In genomic region chr6:26307830-26308229, GRCh38 we compare ENCODE assay signal across 27 cellular contexts. TPM values are rescaled to one million over a fixed set of nuclear protein-coding genes. Genes with fewer than 3 reads are reported as not detected.
DNase-seq lines count a peak whose midpoint lies in the region; ATAC-seq, FAIRE-seq and TF ChIP-seq lines count a peak whose summit lies in the region.
"Had no signal": no experiment of that assay in that cellular context is flagged by ENCODE, and none has a peak within 500 bp of the region (broad histone marks: within the 10 kb centered on the region; RNA-seq: fewer than 3 reads in every experiment).

No MANE protein-coding gene starts in this region.

- SMC1A ChIA-PET in GM12878 (lab: Charles Lee; ENCODE audit: uncharacterized antibody, unreplicated experiment), result interaction anchor here (0.6 to 3.5 kb wide), 9 partner anchors 13 to 261 kb away, joined by 3 to 22 read pairs (median 4); a partner anchor contains a TSS

- peaks cover 14% of the 10 kb centered on the region for H3K4me1 ChIP-seq in GM12878 (ENCODE audit: control insufficient read depth, insufficient read depth, low read length)
- H3K4me1 ChIP-seq: parathyroid adenoma had no signal

- no peak for ATAC-seq in activated CD8-positive, alpha-beta memory T cell treated with anti-CD3 and anti-CD28 coated beads, Interleukin-2, amount 10 ng/mL, durations not matched to agents 7 days and 5 days
- ATAC-seq in GM12878 (peak; percentile 24), HG02588 (IDR thresholded peaks at IDR 0.05; ENCODE audit: unreplicated experiment) (no peak), GM19035 (IDR thresholded peaks at IDR 0.05; ENCODE audit: unreplicated experiment) (no peak)
- ATAC-seq in natural killer cell treated with Interleukin-12 subunit alpha and Interleukin-12 subunit beta and Interleukin-15 and Interleukin-18, amount 100 ng/mL, for 72 hours, result no peak
- ATAC-seq: lower lobe of right lung, mucosa of descending colon had no signal

- TF ChIP-seq POLR2A in GM12878 (IDR thresholded peaks at IDR 0.05; ENCODE audit: low read depth, low read length), result no peak

- no peaks in the 10 kb centered on the region for H3K9me3 ChIP-seq in GM12878 (replicated peaks; ENCODE audit: control insufficient read depth, insufficient read depth, low read length)
- H3K9me3 ChIP-seq: lower lobe of right lung, mucosa of descending colon, tibial artery had no signal

- intact Hi-C loops in GM12878 (cut with micrococcal nuclease; ENCODE audit: unreplicated experiment), result no loop called here

- H3K27ac Mint-ChIP-seq in activated CD8-positive, alpha-beta memory T cell treated with anti-CD3 and anti-CD28 coated beads, Interleukin-2, amount 10 ng/mL, durations not matched to agents 7 days and 5 days, result peak overlapping the region; percentile 71
- peak overlapping the region; percentile 13 to 74 for H3K27ac Mint-ChIP-seq in natural killer cell treated with Interleukin-12 subunit alpha and Interleukin-12 subunit beta and Interleukin-15 and Interleukin-18, amount 100 ng/mL, for 72 hours

- H3K4me1 Mint-ChIP-seq in activated CD8-positive, alpha-beta memory T cell treated with anti-CD3 and anti-CD28 coated beads, Interleukin-2, amount 10 ng/mL, durations not matched to agents 7 days and 5 days, result peaks cover 81% of the 10 kb centered on the region
- peaks cover 60 to 82% of the 10 kb centered on the region in 2 donors for H3K4me1 Mint-ChIP-seq in natural killer cell treated with Interleukin-12 subunit alpha and Interleukin-12 subunit beta and Interleukin-15 and Interleukin-18, amount 100 ng/mL, for 72 hours (ENCODE audit: low read depth in 2 of 2)

- TF ChIP-seq CTCF in GM12878 (IDR thresholded peaks at IDR 0.05 in 2 of 3, conservative IDR thresholded peaks at IDR 0.05 in 1 of 3; ENCODE audit: control insufficient read depth in 2 of 3, extremely low read depth in 1 of 3, insufficient read depth in 1 of 3, low read depth in 3 of 3, low read length in 3 of 3), result no peak

- TF ChIP-seq RAD21 in GM12878 (IDR thresholded peaks at IDR 0.05; ENCODE audit: insufficient read depth, low read depth, low read length), result no peak

- H2AFZ ChIP-seq in GM12878 (ENCODE audit: control insufficient read depth, low read depth, low read length), result no peak overlapping the region
- H2AFZ ChIP-seq: parathyroid adenoma had no signal

- H3K79me2 ChIP-seq in GM12878 (ENCODE audit: control insufficient read depth, insufficient read depth, low read length), result no peaks in the 10 kb centered on the region
- H3K79me2 ChIP-seq: parathyroid adenoma had no signal

- DNase-seq in activated CD8-positive, alpha-beta memory T cell treated with anti-CD3 and anti-CD28 coated beads, Interleukin-2, amount 10 ng/mL, durations not matched to agents 7 days and 5 days, result no peak
- no peak for DNase-seq in activated CD8-positive, alpha-beta memory T cell treated with anti-CD3 and anti-CD28 coated beads, Interleukin-2, amount 50 U/mL, for 4 hours
- DNase-seq in M059J (ENCODE audit: low read depth) (peak; percentile 82), GM12878 (ENCODE audit: low read depth, low spot score) (no peak), HuH-7 (ENCODE audit: low spot score) (no peak)
- no peak for DNase-seq in natural killer cell treated with Interleukin-12 subunit alpha and Interleukin-12 subunit beta and Interleukin-15 and Interleukin-18, amount 100 ng/mL, for 72 hours (ENCODE audit: low spot score)
- DNase-seq: activated CD4-positive, alpha-beta T cell treated with anti-CD3 and anti-CD28 coated beads, Interleukin-2, amount 50 U/mL, for 48 hours; activated CD4-positive, CD25-positive, alpha-beta regulatory T cell; activated effector memory CD4-positive, alpha-beta T cell treated with anti-CD3 and anti-CD28 coated beads, Interleukin-2, amount 50 U/mL, for 16 hours; COR-L47; lower lobe of right lung; mucosa of descending colon; MV-4-11; NCI-H146; NCI-H2107; NCI-H446; OCI-M1; stimulated activated CD4-positive, alpha-beta T cell treated with anti-CD3 and anti-CD28 coated beads, Interleukin-1b, Interleukin-23, amount 100 ng/mL, for 48 hours; T1000; tibial artery had no signal

- no peak overlapping the region for H3K9ac ChIP-seq in GM12878 (ENCODE audit: control insufficient read depth, insufficient read depth, low read length)
- H3K9ac ChIP-seq: KMS-11, parathyroid adenoma had no signal

- RAD21 ChIA-PET in GM12878 (lab: Charles Lee; ENCODE audit: unreplicated experiment), result interaction anchor here (1.0 to 1.5 kb wide), 7 partner anchors 17 to 262 kb away, joined by 3 to 6 read pairs (median 4); a partner anchor contains a TSS

- H3K4me2 ChIP-seq in GM12878 (ENCODE audit: control insufficient read depth, insufficient read depth), result no peak overlapping the region
- H3K4me2 ChIP-seq: KMS-11, smooth muscle cell had no signal

- CTCF ChIA-PET in activated CD8-positive, alpha-beta memory T cell treated with anti-CD3 and anti-CD28 coated beads, Interleukin-2, amount 10 ng/mL, durations not matched to agents 7 days and 5 days (lab: Charles Lee), result interaction anchor here (0.7 to 3.3 kb wide), 4 partner anchors 11 to 819 kb away, joined by 3 to 18 read pairs (median 4); a partner anchor contains a TSS
- CTCF ChIA-PET in GM12878 (lab: Yijun Ruan, JAX), result interaction anchor here (1.0 to 4.0 kb wide), 9 partner anchors 15 to 288 kb away, joined by 3 to 20 read pairs (median 4); partner anchors contain the start of gene ABT1

- no TSS peak for BruUV-seq in GM12878 (replicated peaks; lab: Mats Ljungman, UMichigan)

- H3K4me3 ChIP-seq in GM12878, result no peak overlapping the region
- H3K4me3 ChIP-seq: lower lobe of right lung, mucosa of descending colon, smooth muscle cell, tibial artery had no signal

- H3K27me3 ChIP-seq in GM12878 (replicated peaks in 1 of 2; ENCODE audit: control insufficient read depth in 2 of 2, insufficient read depth in 2 of 2, low read length in 1 of 2), result no peaks in the 10 kb centered on the region
- H3K27me3 ChIP-seq: tibial artery had no signal

- no peak overlapping the region for H3K27ac ChIP-seq in GM12878 (ENCODE audit: control insufficient read depth, insufficient read depth)
- H3K27ac ChIP-seq: KMS-11, lower lobe of right lung, parathyroid adenoma, tibial artery had no signal

- H3K9me3 Mint-ChIP-seq in activated CD8-positive, alpha-beta memory T cell treated with anti-CD3 and anti-CD28 coated beads, Interleukin-2, amount 10 ng/mL, durations not matched to agents 7 days and 5 days (ENCODE audit: low read depth), result no peaks in the 10 kb centered on the region
- H3K9me3 Mint-ChIP-seq in natural killer cell treated with Interleukin-12 subunit alpha and Interleukin-12 subunit beta and Interleukin-15 and Interleukin-18, amount 100 ng/mL, for 72 hours, result no peaks in the 10 kb centered on the region
- H3K9me3 Mint-ChIP-seq: neural crest cell had no signal

- H3K4me3 Mint-ChIP-seq in activated CD8-positive, alpha-beta memory T cell treated with anti-CD3 and anti-CD28 coated beads, Interleukin-2, amount 10 ng/mL, durations not matched to agents 7 days and 5 days, result no peak overlapping the region
- H3K4me3 Mint-ChIP-seq in natural killer cell treated with Interleukin-12 subunit alpha and Interleukin-12 subunit beta and Interleukin-15 and Interleukin-18, amount 100 ng/mL, for 72 hours, result peak overlapping the region; percentile 18

- no peaks in the 10 kb centered on the region for H3K36me3 Mint-ChIP-seq in activated CD8-positive, alpha-beta memory T cell treated with anti-CD3 and anti-CD28 coated beads, Interleukin-2, amount 10 ng/mL, durations not matched to agents 7 days and 5 days
- no peaks in the 10 kb centered on the region for H3K36me3 Mint-ChIP-seq in natural killer cell treated with Interleukin-12 subunit alpha and Interleukin-12 subunit beta and Interleukin-15 and Interleukin-18, amount 100 ng/mL, for 72 hours

- in situ Hi-C loops in GM12878 (cut with MboI), result no loop called here

- POLR2A ChIA-PET in GM12878 (lab: Charles Lee), result interaction anchor here (0.7 to 2.3 kb wide), 5 partner anchors 10 to 42 kb away, joined by 3 to 7 read pairs (median 4); no protein-coding TSS in a partner anchor

- H4K20me1 ChIP-seq in GM12878 (ENCODE audit: control insufficient read depth, insufficient read depth), result no peaks in the 10 kb centered on the region

- no peaks in the 10 kb centered on the region for H3K27me3 Mint-ChIP-seq in activated CD8-positive, alpha-beta memory T cell treated with anti-CD3 and anti-CD28 coated beads, Interleukin-2, amount 10 ng/mL, durations not matched to agents 7 days and 5 days
- no peaks in the 10 kb centered on the region for H3K27me3 Mint-ChIP-seq in natural killer cell treated with Interleukin-12 subunit alpha and Interleukin-12 subunit beta and Interleukin-15 and Interleukin-18, amount 100 ng/mL, for 72 hours

- TF ChIP-seq EP300 in GM12878 (IDR thresholded peaks at IDR 0.05; ENCODE audit: borderline replicate concordance in 1 of 2, control insufficient read depth in 1 of 2, low read depth in 2 of 2, low read length in 2 of 2), result no peak

- no peaks in the 10 kb centered on the region for H3K36me3 ChIP-seq in GM12878 (ENCODE audit: control insufficient read depth in 2 of 2, insufficient read depth in 2 of 2, low read length in 1 of 2)
- H3K36me3 ChIP-seq: lower lobe of right lung, tibial artery had no signal

- no peak for FAIRE-seq in GM12878 (lab: Jason Lieb, UNC)
- FAIRE-seq: HTR-8/SVneo had no signal

TF ChIP-seq in GM12878, 131 proteins besides CTCF, POLR2A, EP300 and RAD21 (continues in another document):
- peak; percentile 75 for TF ChIP-seq IKZF1 (conservative IDR thresholded peaks at IDR 0.05)

RNA-seq across cellular contexts. Expression of gene BTN3A2, which starts 57.2 kb away (rescaled TPM):
- 10 to 100 TPM; 57.4 to 60.1 TPM for total RNA-seq in activated CD8-positive, alpha-beta memory T cell treated with anti-CD3 and anti-CD28 coated beads, Interleukin-2, amount 10 ng/mL, durations not matched to agents 7 days and 5 days
- 55.2 and 56.8 TPM in 2 replicates for total RNA-seq in M059J (2014; rRNA removed; shearing (Covaris generic))
- total RNA-seq in GM12878 (2013; cell fraction: nucleolus; rRNA removed), result 134 and 147 TPM in 2 replicates
- 17.2 and 17.3 TPM in 2 replicates for total RNA-seq in GM12878 (2014; rRNA removed)
- 19.5 and 20.9 TPM in 2 replicates for total RNA-seq in GM12878 (2014; rRNA removed; fragmentation: Illumina TruSeq; extraction: Trizol)
- total RNA-seq in GM12878 (2021), result 26.1 and 27.8 TPM in 2 replicates
- 22.1 TPM for polyA plus RNA-seq in GM12878 (2011; ENCODE audit: low read depth)
- 74.7 and 80.5 TPM in 2 replicates for polyA plus RNA-seq in GM12878 (2011; rRNA removed)
- polyA plus RNA-seq in GM12878 (2011; cell fraction: cytosol; rRNA removed), result 40.4 and 44.5 TPM in 2 replicates
- polyA plus RNA-seq in GM12878 (2011; cell fraction: nucleus; rRNA removed), result 82.7 and 117 TPM in 2 replicates
- 26.4 and 31.9 TPM in 2 replicates for polyA plus RNA-seq in GM12878 (2012)
- 25.1 and 25.2 TPM in 2 replicates for polyA plus RNA-seq in GM12878 (2014; fragmentation: Illumina TruSeq; extraction: Trizol)
- 10 to 100 TPM; 15.9 to 22.2 TPM for polyA plus RNA-seq in GM12878 (2014; fragmentation: Nextera tagmentation; extraction: Ambion mirVana)
- polyA plus RNA-seq in GM12878 (2014; rRNA removed), result 19.5 and 19.6 TPM in 2 replicates
- polyA plus RNA-seq in GM12878 (2016; fragmentation: Nextera tagmentation; extraction: Ambion mirVana), result 10 to 100 TPM; 13.6 to 14.7 TPM
- polyA minus RNA-seq in GM12878 (2011; rRNA and poly(A)+ RNA removed), result 59.7 and 127 TPM in 2 replicates
- 9.1 and 15.6 TPM in 2 replicates for polyA minus RNA-seq in GM12878 (2011; cell fraction: cytosol; rRNA and poly(A)+ RNA removed)
- polyA minus RNA-seq in GM12878 (2011; cell fraction: nucleus; rRNA and poly(A)+ RNA removed), result 41.1 and 44.0 TPM in 2 replicates
- total RNA-seq in natural killer cell treated with Interleukin-12 subunit alpha and Interleukin-12 subunit beta and Interleukin-15 and Interleukin-18, amount 100 ng/mL, for 72 hours, result 100 to 1,000 TPM; 107 to 133 TPM
